19 cellular contexts compared by ENCODE assay signal in the genomic region with DNA sequence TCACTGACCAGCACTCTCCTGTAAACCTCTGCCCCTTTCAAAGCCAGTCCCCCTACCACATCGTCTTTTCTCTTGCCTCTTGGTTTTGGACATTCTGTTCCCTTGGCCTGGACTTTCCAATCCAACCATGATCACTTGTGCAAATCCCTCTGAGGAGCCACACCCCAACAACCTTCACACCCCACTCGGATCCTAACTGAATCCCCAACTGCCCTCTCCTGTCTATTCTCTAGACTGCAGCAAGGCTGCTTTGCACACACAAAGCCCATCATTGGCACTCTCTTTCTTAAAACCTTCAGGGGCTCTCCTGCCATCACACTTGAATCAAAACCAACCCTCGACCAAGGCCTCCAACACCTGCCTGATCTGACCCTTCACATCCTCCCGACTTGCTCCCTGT.
DNase-seq lines count a peak whose midpoint lies in the region; ATAC-seq and TF ChIP-seq lines count a peak whose summit lies in the region.
"Had no signal": no experiment of that assay in that cellular context is flagged by ENCODE, and none has a peak within 500 bp of the region (broad histone marks: within the 10 kb centered on the region; RNA-seq: fewer than 3 reads in every experiment).

No MANE protein-coding gene starts in this region.

- H3K9me3 ChIP-seq in SK-N-SH (no peaks in the 10 kb centered on the region), neural progenitor cell (ENCODE audit: low read depth) (no peaks in the 10 kb centered on the region)
- H3K9me3 ChIP-seq: A549; BLaER1 treated with 17β-estradiol and CSF1 and Interleukin-3, amounts not matched to agents 10 nM and 100 nM had no signal

- no peak for DNase-seq in SK-N-SH
- DNase-seq in astrocyte of the cerebellum (ENCODE audit: low read depth) = no peak
- DNase-seq in neural progenitor cell (ENCODE audit: low spot score) = no peak
- DNase-seq in COLO668 (lab: John Stamatoyannopoulos, UW; ENCODE audit: unreplicated experiment) = no peak
- no peak for DNase-seq in NCI-H2171 treated with DMSO at 0.1 percent for 48 hours (lab: John Stamatoyannopoulos, UW)
- no peak for DNase-seq in A172 (ENCODE audit: low spot score)
- DNase-seq: CD8-positive, alpha-beta memory T cell; DND-41; NCI-H1092; NCI-H1694; NCI-H226; NCI-H524 treated with DMSO at 0.1 percent for 48 hours; RPMI8226 had no signal

- H3K4me3 ChIP-seq in SK-N-SH (ENCODE audit: low read depth in 2 of 2, low read length in 1 of 2) (no peak overlapping the region), astrocyte of the cerebellum (ENCODE audit: low read depth, low read length) (no peak overlapping the region), neural progenitor cell (no peak overlapping the region)
- H3K4me3 ChIP-seq: A549; BLaER1 treated with 17β-estradiol and CSF1 and Interleukin-3, amounts not matched to agents 10 nM and 100 nM; GM12878 had no signal

- H3K36me3 ChIP-seq in SK-N-SH (replicated peaks in 1 of 2; ENCODE audit: control insufficient read depth in 1 of 2, insufficient read depth in 2 of 2, low read length in 1 of 2) (no peaks in the 10 kb centered on the region), neural progenitor cell (no peaks in the 10 kb centered on the region)
- H3K36me3 ChIP-seq: BLaER1 treated with 17β-estradiol and CSF1 and Interleukin-3, amounts not matched to agents 10 nM and 100 nM had no signal

- H2AFZ ChIP-seq in SK-N-SH (ENCODE audit: low read depth) (no peak overlapping the region), neural progenitor cell (replicated peaks) (no peak overlapping the region)

- H4K20me1 ChIP-seq in SK-N-SH (ENCODE audit: insufficient read depth) = no peaks in the 10 kb centered on the region
- no peaks in the 10 kb centered on the region for H4K20me1 ChIP-seq in neural progenitor cell (ENCODE audit: low read depth)
- H4K20me1 ChIP-seq: BLaER1 treated with 17β-estradiol and CSF1 and Interleukin-3, amounts not matched to agents 10 nM and 100 nM had no signal

- H3K9ac ChIP-seq in SK-N-SH (no peak overlapping the region), neural progenitor cell (no peak overlapping the region)
- H3K9ac ChIP-seq: BLaER1 treated with 17β-estradiol and CSF1 and Interleukin-3, amounts not matched to agents 10 nM and 100 nM; KMS-11 had no signal

- H3K4me1 Mint-ChIP-seq in neural progenitor cell = peaks cover 13% of the 10 kb centered on the region

- H3K27me3 Mint-ChIP-seq in neural progenitor cell (ENCODE audit: insufficient read depth, low read depth) = peaks cover 3% of the 10 kb centered on the region

- WGBS in SK-N-SH (ENCODE audit: low lambda C conversion rate) = 19% methylated on average over 4 of the region's 4 CpGs

- in situ Hi-C loops in astrocyte of the cerebellum (cut with HindIII; ENCODE audit: low sequenced_read_pairs) = loop anchor here (10.0 kb wide), 1 partner anchor 281 kb away; no protein-coding TSS in a partner anchor

- TF ChIP-seq EP300 in SK-N-SH (IDR thresholded peaks at IDR 0.05; ENCODE audit: borderline replicate concordance in 1 of 2, low read depth in 1 of 2, low read length in 1 of 2) = no peak

- no peak overlapping the region for H3K27ac Mint-ChIP-seq in neural progenitor cell

- H3K4me3 Mint-ChIP-seq in neural progenitor cell = no peak overlapping the region
- H3K4me3 Mint-ChIP-seq: CD8-positive, alpha-beta memory T cell had no signal

- H3K27ac ChIP-seq in SK-N-SH (ENCODE audit: low read depth in 2 of 2, low read length in 1 of 2) = no peak overlapping the region
- no peak overlapping the region for H3K27ac ChIP-seq in neural progenitor cell
- H3K27ac ChIP-seq: A549; BLaER1 treated with 17β-estradiol and CSF1 and Interleukin-3, amounts not matched to agents 10 nM and 100 nM; KMS-11 had no signal

- H3K36me3 Mint-ChIP-seq in neural progenitor cell = no peaks in the 10 kb centered on the region
- H3K36me3 Mint-ChIP-seq: CD8-positive, alpha-beta memory T cell had no signal

- no peaks in the 10 kb centered on the region for H3K9me3 Mint-ChIP-seq in neural progenitor cell

- H3K79me2 ChIP-seq in SK-N-SH (ENCODE audit: insufficient read depth) (no peaks in the 10 kb centered on the region), neural progenitor cell (ENCODE audit: low read depth) (no peaks in the 10 kb centered on the region)

- POLR2A ChIA-PET in SK-N-SH (lab: Yijun Ruan, JAX) = no interaction called here

- H3K27me3 ChIP-seq in SK-N-SH (ENCODE audit: insufficient read depth) = no peaks in the 10 kb centered on the region
- H3K27me3 ChIP-seq in neural progenitor cell = no peaks in the 10 kb centered on the region
- H3K27me3 ChIP-seq: BLaER1 treated with 17β-estradiol and CSF1 and Interleukin-3, amounts not matched to agents 10 nM and 100 nM had no signal

- TF ChIP-seq CTCF in SK-N-SH (IDR thresholded peaks at IDR 0.05) (no peak), astrocyte of the cerebellum (IDR thresholded peaks at IDR 0.05; ENCODE audit: low read depth, low read length, missing control alignments) (peak; percentile 16), neural progenitor cell (IDR thresholded peaks at IDR 0.05) (peak; percentile 32)

- CTCF ChIA-PET in SK-N-SH (lab: Yijun Ruan, JAX) = interaction anchor here (1.1 to 4.6 kb wide), 9 partner anchors 30 to 1782 kb away, joined by 3 to 42 read pairs (median 4); no protein-coding TSS in a partner anchor

- no peaks in the 10 kb centered on the region for H3F3A ChIP-seq in SK-N-SH (replicated peaks; ENCODE audit: insufficient read depth)
- no peaks in the 10 kb centered on the region for H3F3A ChIP-seq in neural progenitor cell (ENCODE audit: low read depth)

- peak; percentile 13; the same call in 1 of the 2 replicates for TF ChIP-seq RAD21 in SK-N-SH (IDR thresholded peaks at IDR 0.05; ENCODE audit: low read length)

- no peaks in the 10 kb centered on the region for H3K9me2 ChIP-seq in SK-N-SH

- H3K4me2 ChIP-seq in SK-N-SH (no peak overlapping the region), neural progenitor cell (no peak overlapping the region)
- H3K4me2 ChIP-seq: A549; BLaER1 treated with 17β-estradiol and CSF1 and Interleukin-3, amounts not matched to agents 10 nM and 100 nM; KMS-11 had no signal

- H3K4me1 ChIP-seq in SK-N-SH (ENCODE audit: control insufficient read depth in 1 of 2, insufficient read depth in 2 of 2, low read depth in 1 of 2, low read length in 1 of 2) (peaks cover 0 to 8% of the 10 kb centered on the region in 2 experiments; a peak in 1 of 4 replicates), neural progenitor cell (peaks cover 2% of the 10 kb centered on the region)
- H3K4me1 ChIP-seq: A549 had no signal

- ATAC-seq in SK-N-SH treated with all-trans-retinoic acid at 6 μM for 48 hours = no peak
- ATAC-seq: A549, GM12878, HepG2 had no signal

TF ChIP-seq in SK-N-SH, 30 proteins besides CTCF, POLR2A, EP300 and RAD21 (continues in another document):
- TF ChIP-seq RXRA (IDR thresholded peaks at IDR 0.05; ENCODE audit: borderline replicate concordance, low read depth) (no peak), YY1 (IDR thresholded peaks at IDR 0.05; ENCODE audit: low read depth) (no peak), EZH2phosphoT487 (IDR thresholded peaks at IDR 0.05; ENCODE audit: borderline replicate concordance, low read depth) (no peak), SMC3 (IDR thresholded peaks at IDR 0.05; ENCODE audit: low read depth, low read length) (no peak)
- TF ChIP-seq, protein P1, sequence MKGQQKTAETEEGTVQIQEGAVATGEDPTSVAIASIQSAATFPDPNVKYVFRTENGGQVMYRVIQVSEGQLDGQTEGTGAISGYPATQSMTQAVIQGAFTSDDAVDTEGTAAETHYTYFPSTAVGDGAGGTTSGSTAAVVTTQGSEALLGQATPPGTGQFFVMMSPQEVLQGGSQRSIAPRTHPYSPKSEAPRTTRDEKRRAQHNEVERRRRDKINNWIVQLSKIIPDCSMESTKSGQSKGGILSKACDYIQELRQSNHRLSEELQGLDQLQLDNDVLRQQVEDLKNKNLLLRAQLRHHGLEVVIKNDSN (IDR thresholded peaks at IDR 0.05; ENCODE audit: borderline replicate concordance, low read depth) = no peak
- TF ChIP-seq, protein P2, sequence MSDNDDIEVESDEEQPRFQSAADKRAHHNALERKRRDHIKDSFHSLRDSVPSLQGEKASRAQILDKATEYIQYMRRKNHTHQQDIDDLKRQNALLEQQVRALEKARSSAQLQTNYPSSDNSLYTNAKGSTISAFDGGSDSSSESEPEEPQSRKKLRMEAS (IDR thresholded peaks at IDR 0.05; ENCODE audit: low read depth) = no peak

TF ChIP-seq in SK-N-SH treated with all-trans-retinoic acid at 6 μM for 48 hours, 23 proteins besides CTCF, POLR2A, EP300 and RAD21 (continues in another document):
- no peak for TF ChIP-seq ISL1 (CRISPR knock-in tag; IDR thresholded peaks at IDR 0.05)
- TF ChIP-seq, protein P3, sequence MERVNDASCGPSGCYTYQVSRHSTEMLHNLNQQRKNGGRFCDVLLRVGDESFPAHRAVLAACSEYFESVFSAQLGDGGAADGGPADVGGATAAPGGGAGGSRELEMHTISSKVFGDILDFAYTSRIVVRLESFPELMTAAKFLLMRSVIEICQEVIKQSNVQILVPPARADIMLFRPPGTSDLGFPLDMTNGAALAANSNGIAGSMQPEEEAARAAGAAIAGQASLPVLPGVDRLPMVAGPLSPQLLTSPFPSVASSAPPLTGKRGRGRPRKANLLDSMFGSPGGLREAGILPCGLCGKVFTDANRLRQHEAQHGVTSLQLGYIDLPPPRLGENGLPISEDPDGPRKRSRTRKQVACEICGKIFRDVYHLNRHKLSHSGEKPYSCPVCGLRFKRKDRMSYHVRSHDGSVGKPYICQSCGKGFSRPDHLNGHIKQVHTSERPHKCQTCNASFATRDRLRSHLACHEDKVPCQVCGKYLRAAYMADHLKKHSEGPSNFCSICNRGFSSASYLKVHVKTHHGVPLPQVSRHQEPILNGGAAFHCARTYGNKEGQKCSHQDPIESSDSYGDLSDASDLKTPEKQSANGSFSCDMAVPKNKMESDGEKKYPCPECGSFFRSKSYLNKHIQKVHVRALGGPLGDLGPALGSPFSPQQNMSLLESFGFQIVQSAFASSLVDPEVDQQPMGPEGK (CRISPR knock-in tag; IDR thresholded peaks at IDR 0.05; ENCODE audit: borderline replicate concordance) = no peak
- no peak for TF ChIP-seq TOX (CRISPR knock-in tag; IDR thresholded peaks at IDR 0.05; ENCODE audit: borderline replicate concordance)
- TF ChIP-seq, protein P4, sequence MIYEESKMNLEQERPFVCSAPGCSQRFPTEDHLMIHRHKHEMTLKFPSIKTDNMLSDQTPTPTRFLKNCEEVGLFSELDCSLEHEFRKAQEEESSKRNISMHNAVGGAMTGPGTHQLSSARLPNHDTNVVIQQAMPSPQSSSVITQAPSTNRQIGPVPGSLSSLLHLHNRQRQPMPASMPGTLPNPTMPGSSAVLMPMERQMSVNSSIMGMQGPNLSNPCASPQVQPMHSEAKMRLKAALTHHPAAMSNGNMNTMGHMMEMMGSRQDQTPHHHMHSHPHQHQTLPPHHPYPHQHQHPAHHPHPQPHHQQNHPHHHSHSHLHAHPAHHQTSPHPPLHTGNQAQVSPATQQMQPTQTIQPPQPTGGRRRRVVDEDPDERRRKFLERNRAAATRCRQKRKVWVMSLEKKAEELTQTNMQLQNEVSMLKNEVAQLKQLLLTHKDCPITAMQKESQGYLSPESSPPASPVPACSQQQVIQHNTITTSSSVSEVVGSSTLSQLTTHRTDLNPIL (CRISPR knock-in tag; IDR thresholded peaks at IDR 0.05; ENCODE audit: low read depth) = no peak
- TF ChIP-seq CSDC2 (CRISPR knock-in tag; IDR thresholded peaks at IDR 0.05) = no peak
